In genomic region chr1:90707363-90707710, GRCh38 we compare ENCODE assay signal across 10 cellular contexts. TPM values are rescaled to one million over a fixed set of nuclear protein-coding genes. Genes with fewer than 3 reads are reported as not detected.
DNase-seq lines count a peak whose midpoint lies in the region; ATAC-seq and TF ChIP-seq lines count a peak whose summit lies in the region.
"Had no signal": no experiment of that assay in that cellular context is flagged by ENCODE, and none has a peak within 500 bp of the region (broad histone marks: within the 10 kb centered on the region; RNA-seq: fewer than 3 reads in every experiment).

No MANE protein-coding gene starts in this region.

- peaks cover 0 to 3% of the 10 kb centered on the region in 2 donors for H3K36me3 Mint-ChIP-seq in CD4-positive, alpha-beta memory T cell
- H3K36me3 Mint-ChIP-seq in chondrocyte (ENCODE audit: low read depth): peaks cover 1% of the 10 kb centered on the region

- ATAC-seq in HG03457 (IDR thresholded peaks at IDR 0.05; ENCODE audit: unreplicated experiment): no peak

- H3K4me1 Mint-ChIP-seq in CD4-positive, alpha-beta memory T cell: peaks cover 5 to 25% (median 11%) of the 10 kb centered on the region in 4 donors
- H3K4me1 Mint-ChIP-seq in chondrocyte (ENCODE audit: low read depth): peaks cover 5% of the 10 kb centered on the region

- POLR2A ChIA-PET in CD4-positive, alpha-beta memory T cell (lab: Charles Lee; ENCODE audit: partially characterized antibody): interaction anchor here (0.9 kb wide), 1 partner anchor 12 kb away, joined by 3 read pairs; no protein-coding TSS in a partner anchor

- H3K36me3 ChIP-seq in CD4-positive, alpha-beta memory T cell (ENCODE audit: insufficient read depth, low read length): no peaks in the 10 kb centered on the region
- no peaks in the 10 kb centered on the region for H3K36me3 ChIP-seq in mucosa of rectum (ENCODE audit: control insufficient read depth in 2 of 2, insufficient read depth in 2 of 2, low read length in 2 of 2)

- peaks cover 2 to 32% (median 11%) of the 10 kb centered on the region in 8 donors for H3K9me3 Mint-ChIP-seq in CD4-positive, alpha-beta memory T cell
- no peaks in the 10 kb centered on the region for H3K9me3 Mint-ChIP-seq in chondrocyte (ENCODE audit: low read depth)

- peak overlapping the region in 2 of 7 donors; percentile 17 to 28 for H3K27ac Mint-ChIP-seq in CD4-positive, alpha-beta memory T cell
- H3K27ac Mint-ChIP-seq in chondrocyte (ENCODE audit: unreplicated experiment): no peak overlapping the region

- H3K27me3 Mint-ChIP-seq in CD4-positive, alpha-beta memory T cell: peaks cover 60 to 74% of the 10 kb centered on the region in 2 donors
- H3K27me3 Mint-ChIP-seq in chondrocyte (ENCODE audit: low read depth): peaks cover 76% of the 10 kb centered on the region

- intact Hi-C loops in CD4-positive, alpha-beta memory T cell (cut with micrococcal nuclease): no loop called here

- CTCF ChIA-PET in CD4-positive, alpha-beta memory T cell (lab: Charles Lee; ENCODE audit: partially characterized antibody): interaction anchor here (1.1 to 1.2 kb wide), 3 partner anchors 9 to 14 kb away, joined by 3 read pairs; partner anchors contain the start of gene BARHL2

- DNase-seq in CD4-positive, alpha-beta memory T cell: no peak
- DNase-seq in Kasumi-1 (lab: John Stamatoyannopoulos, UW) (peak; percentile 58 to 64), chondrocyte (ENCODE audit: low spot score) (no peak), NCI-H226 (no peak), SK-N-DZ (ENCODE audit: low spot score) (no peak), EL (no peak)

- H3K9ac ChIP-seq in mucosa of rectum (ENCODE audit: low read depth in 1 of 2, low read length in 2 of 2): no peak overlapping the region

- no peak overlapping the region for H3K27ac ChIP-seq in CD4-positive, alpha-beta memory T cell (ENCODE audit: low read depth, low read length)
- H3K27ac ChIP-seq in mucosa of rectum (ENCODE audit: low read depth in 2 of 2, low read length in 2 of 2): no peak overlapping the region

- H3K4me3 ChIP-seq in CD4-positive, alpha-beta memory T cell (ENCODE audit: low read length in 2 of 2): no peak overlapping the region
- peak overlapping the region; percentile 20 to 41 for H3K4me3 ChIP-seq in mucosa of rectum (ENCODE audit: low read length in 2 of 2)

- peaks cover 13% of the 10 kb centered on the region for H3K4me1 ChIP-seq in CD4-positive, alpha-beta memory T cell (ENCODE audit: insufficient read depth, low read length)
- H3K4me1 ChIP-seq in mucosa of rectum (ENCODE audit: control insufficient read depth in 2 of 2, insufficient read depth in 2 of 2, low read length in 2 of 2): peaks cover 0 to 2% of the 10 kb centered on the region in 2 donors

- peak overlapping the region; percentile 9 to 75 (median 51) for H3K4me3 Mint-ChIP-seq in CD4-positive, alpha-beta memory T cell
- peak overlapping the region; percentile 62 for H3K4me3 Mint-ChIP-seq in chondrocyte (ENCODE audit: unreplicated experiment)

- TF ChIP-seq CTCF in chondrocyte (IDR thresholded peaks at IDR 0.05): no peak

- H3K9me3 ChIP-seq in CD4-positive, alpha-beta memory T cell (ENCODE audit: control insufficient read depth in 1 of 2, low read length in 2 of 2): no peaks in the 10 kb centered on the region
- H3K9me3 ChIP-seq in mucosa of rectum (ENCODE audit: control insufficient read depth in 2 of 2, low read length in 2 of 2): no peaks in the 10 kb centered on the region

- peaks cover 64% of the 10 kb centered on the region for H3K27me3 ChIP-seq in CD4-positive, alpha-beta memory T cell (ENCODE audit: insufficient read depth, low read length)
- H3K27me3 ChIP-seq in mucosa of rectum (ENCODE audit: control insufficient read depth in 2 of 2, insufficient read depth in 2 of 2, low read length in 2 of 2): peaks cover 59 to 74% of the 10 kb centered on the region in 2 donors

RNA-seq across cellular contexts. Expression of gene BARHL2, which starts 9.8 kb away (rescaled TPM):
- total RNA-seq in CD4-positive, alpha-beta memory T cell: not detected
- not detected for polyA plus RNA-seq in CD4-positive, alpha-beta memory T cell
- not detected in 3 replicates for total RNA-seq in chondrocyte
- polyA plus RNA-seq in SK-N-DZ (2014; cell fraction: cytosol; rRNA removed): not detected in 2 replicates
- polyA plus RNA-seq in SK-N-DZ (2014; cell fraction: nucleus; rRNA removed): not detected in 2 replicates
- total RNA-seq: glomerular endothelial cell, temporal lobe had no signal

Comparison
In these comparisons a context has a peak if more than half of its experiments do, and no peak if none do; other contexts are left out.
1. DNase-seq: peak in Kasumi-1 (2 of 2); none in CD4-positive, alpha-beta memory T cell (0 of 5), chondrocyte (single experiment), NCI-H226 (single experiment), SK-N-DZ (single experiment) and EL (single experiment).
2. H3K4me3 ChIP-seq: peak in mucosa of rectum (2 of 2); none in CD4-positive, alpha-beta memory T cell (0 of 2).